In genomic region chr13:73933795-73934194, GRCh38 we compare ENCODE assay signal across 12 cellular contexts.
DNase-seq lines count a peak whose midpoint lies in the region; ATAC-seq, FAIRE-seq and TF ChIP-seq lines count a peak whose summit lies in the region.
"Had no signal": no experiment of that assay in that cellular context is flagged by ENCODE, and none has a peak within 500 bp of the region (broad histone marks: within the 10 kb centered on the region; RNA-seq: fewer than 3 reads in every experiment).

No MANE protein-coding gene starts in this region.

- H3K27ac Mint-ChIP-seq in activated T-helper 2 cell treated with anti-CD3 and anti-CD28 coated beads, Interferon-gamma antibody, Interleukin-2, Interleukin-4, amounts not matched to agents 10 μg/mL and 5 μg/mL and 100 μg/mL, durations not matched to agents 14 hours and 24 hours and 36 hours = no peak overlapping the region

- CTCF ChIA-PET in A549 (lab: Yijun Ruan, JAX) = no interaction called here
- CTCF ChIA-PET in mammary epithelial cell (lab: Charles Lee; ENCODE audit: low non-redundant PET) = no interaction called here

- in situ Hi-C loops in mammary epithelial cell (cut with MboI; ENCODE audit: low sequenced_read_pairs in 2 of 2) = loop anchor here in 1 of 2 donors (25.0 kb wide), 1 partner anchor 354 kb away; no protein-coding TSS in a partner anchor

- H3K27me3 Mint-ChIP-seq in activated T-helper 2 cell treated with anti-CD3 and anti-CD28 coated beads, Interferon-gamma antibody, Interleukin-2, Interleukin-4, amounts not matched to agents 10 μg/mL and 5 μg/mL and 100 μg/mL, durations not matched to agents 14 hours and 24 hours and 36 hours (ENCODE audit: low read depth) = no peaks in the 10 kb centered on the region

- FAIRE-seq in A549 (lab: Jason Lieb, UNC) (no peak), GM12892 (lab: Jason Lieb, UNC) (peak; percentile 80), RCC 7860 (lab: Jason Lieb, UNC) (no peak)

- no peak overlapping the region for H3K4me3 ChIP-seq in A549
- no peak overlapping the region for H3K4me3 ChIP-seq in mammary epithelial cell (replicated peaks in 1 of 3; ENCODE audit: insufficient read depth in 1 of 3, low read depth in 2 of 3, low read length in 3 of 3)
- H3K4me3 ChIP-seq: psoas muscle, tibial nerve had no signal

- TF ChIP-seq RAD21 in A549 (conservative IDR thresholded peaks at IDR 0.05 in 1 of 2, IDR thresholded peaks at IDR 0.05 in 1 of 2) = no peak

- no peaks in the 10 kb centered on the region for H3K36me3 ChIP-seq in mammary epithelial cell (ENCODE audit: insufficient read depth, low read length)
- H3K36me3 ChIP-seq: tibial nerve had no signal

- BruUV-seq in mammary epithelial cell (replicated peaks; lab: Mats Ljungman, UMichigan) = no TSS peak

- H3K9me3 ChIP-seq in A549 (no peaks in the 10 kb centered on the region), mammary epithelial cell (replicated peaks; ENCODE audit: insufficient read depth, low read length) (no peaks in the 10 kb centered on the region)
- H3K9me3 ChIP-seq: psoas muscle, tibial nerve had no signal

- H3K4me1 ChIP-seq in A549 (peaks cover 42% of the 10 kb centered on the region), mammary epithelial cell (ENCODE audit: insufficient read depth, low read length) (peaks cover 19% of the 10 kb centered on the region)

- H3K4me2 ChIP-seq in A549 (peak overlapping the region; percentile 64), mammary epithelial cell (ENCODE audit: insufficient read depth, low read depth, low read length) (peak overlapping the region; percentile 25)

- DNase-seq in A549 (ENCODE audit: low read depth in 1 of 2, low spot score in 1 of 2) (no peak), GM12892 (ENCODE audit: insufficient read length) (no peak), mammary epithelial cell (no peak), RCC 7860 (ENCODE audit: low spot score) (no peak), NCI-H2196 (lab: John Stamatoyannopoulos, UW; ENCODE audit: unreplicated experiment) (no peak)
- no peak for DNase-seq in NK-92 treated with Interleukin-12 subunit alpha and Interleukin-12 subunit beta, amount 100 ng/mL, for 24 hours (lab: John Stamatoyannopoulos, UW)
- no peak for DNase-seq in activated T-helper 2 cell treated with anti-CD3 and anti-CD28 coated beads, Interferon-gamma antibody, Interleukin-2, Interleukin-4, amounts not matched to agents 10 μg/mL and 5 μg/mL and 100 μg/mL, durations not matched to agents 14 hours and 24 hours and 36 hours (ENCODE audit: low spot score)
- DNase-seq: KBM-7, NCI-H1694 treated with DMSO at 0.1 percent for 48 hours, psoas muscle had no signal

- TF ChIP-seq POLR2A in A549 (IDR thresholded peaks at IDR 0.05; ENCODE audit: low read length) (no peak), GM12892 (IDR thresholded peaks at IDR 0.05; ENCODE audit: low read depth, low read length) (no peak)

- intact Hi-C loops in mammary epithelial cell (cut with micrococcal nuclease) = no loop called here
- intact Hi-C loops in activated T-helper 2 cell treated with anti-CD3 and anti-CD28 coated beads, Interferon-gamma antibody, Interleukin-2, Interleukin-4, amounts not matched to agents 10 μg/mL and 5 μg/mL and 100 μg/mL, durations not matched to agents 14 hours and 24 hours and 36 hours (cut with micrococcal nuclease) = no loop called here

- H3K9ac ChIP-seq in mammary epithelial cell (ENCODE audit: insufficient read depth, low read length) = no peak overlapping the region

- ATAC-seq in A549 (peak in 1 of 2 experiments; percentile 23; a peak in 2 of 6 replicates), HG03025 (IDR thresholded peaks at IDR 0.05; ENCODE audit: low FRiP score, unreplicated experiment) (peak; percentile 74)
- ATAC-seq: psoas muscle had no signal

- WGBS in A549 (ENCODE audit: missing lambda C conversion rate) = 70% methylated on average over 2 of the region's 2 CpGs
- WGBS in mammary epithelial cell (ENCODE audit: low coverage, missing lambda C conversion rate) = 97% methylated on average over 2 of the region's 2 CpGs

- dilution Hi-C loops in mammary epithelial cell (cut with HindIII; ENCODE audit: low sequenced_read_pairs) = no loop called here

- no peak for TF ChIP-seq EP300 in A549 (IDR thresholded peaks at IDR 0.05)

- no peaks in the 10 kb centered on the region for H3K27me3 ChIP-seq in mammary epithelial cell (ENCODE audit: insufficient read depth, low read length)
- H3K27me3 ChIP-seq: tibial nerve had no signal

- H3K27ac ChIP-seq in A549 (peak overlapping the region; percentile 50 to 53; a peak in 4 of 6 replicates), mammary epithelial cell (ENCODE audit: insufficient read depth, low read depth, low read length) (peak overlapping the region; percentile 31)
- H3K27ac ChIP-seq: psoas muscle, tibial nerve had no signal

- H2AFZ ChIP-seq in mammary epithelial cell (ENCODE audit: low read depth, low read length) = no peak overlapping the region

- H3K79me2 ChIP-seq in mammary epithelial cell (ENCODE audit: insufficient read depth, low read length) = peaks cover 5% of the 10 kb centered on the region

- H3K4me3 Mint-ChIP-seq in activated T-helper 2 cell treated with anti-CD3 and anti-CD28 coated beads, Interferon-gamma antibody, Interleukin-2, Interleukin-4, amounts not matched to agents 10 μg/mL and 5 μg/mL and 100 μg/mL, durations not matched to agents 14 hours and 24 hours and 36 hours (ENCODE audit: low read depth) = no peak overlapping the region

- no peaks in the 10 kb centered on the region for H4K20me1 ChIP-seq in mammary epithelial cell (ENCODE audit: insufficient read depth, low read length)

- TF ChIP-seq CTCF in A549 (IDR thresholded peaks at IDR 0.05) (no peak), mammary epithelial cell (conservative IDR thresholded peaks at IDR 0.05 in 1 of 2, IDR thresholded peaks at IDR 0.05 in 1 of 2; ENCODE audit: extremely low read depth in 1 of 2, insufficient read depth in 1 of 2, low read depth in 1 of 2, low read length in 2 of 2) (no peak)

- H3K36me3 Mint-ChIP-seq in activated T-helper 2 cell treated with anti-CD3 and anti-CD28 coated beads, Interferon-gamma antibody, Interleukin-2, Interleukin-4, amounts not matched to agents 10 μg/mL and 5 μg/mL and 100 μg/mL, durations not matched to agents 14 hours and 24 hours and 36 hours (ENCODE audit: low read depth) = peaks cover 7% of the 10 kb centered on the region

- H3K4me1 Mint-ChIP-seq in activated T-helper 2 cell treated with anti-CD3 and anti-CD28 coated beads, Interferon-gamma antibody, Interleukin-2, Interleukin-4, amounts not matched to agents 10 μg/mL and 5 μg/mL and 100 μg/mL, durations not matched to agents 14 hours and 24 hours and 36 hours (ENCODE audit: low read depth) = peaks cover 34% of the 10 kb centered on the region

- POLR2A ChIA-PET in A549 (lab: Yijun Ruan, JAX) = no interaction called here

- no peaks in the 10 kb centered on the region for H3K9me3 Mint-ChIP-seq in activated T-helper 2 cell treated with anti-CD3 and anti-CD28 coated beads, Interferon-gamma antibody, Interleukin-2, Interleukin-4, amounts not matched to agents 10 μg/mL and 5 μg/mL and 100 μg/mL, durations not matched to agents 14 hours and 24 hours and 36 hours

TF ChIP-seq in A549, 52 proteins besides CTCF, POLR2A, EP300 and RAD21 (continues in another document):
- no peak for TF ChIP-seq EHMT2 (IDR thresholded peaks at IDR 0.05; ENCODE audit: low read depth)
- no peak for TF ChIP-seq RFX5 (IDR thresholded peaks at IDR 0.05)
- no peak for TF ChIP-seq FOSL2 (IDR thresholded peaks at IDR 0.05)
- no peak for TF ChIP-seq FOSL2 (CRISPR knock-in tag; IDR thresholded peaks at IDR 0.05)
- no peak for TF ChIP-seq BHLHE40 (IDR thresholded peaks at IDR 0.05; ENCODE audit: low read depth, low read length)
- no peak for TF ChIP-seq NFE2L2 (conservative IDR thresholded peaks at IDR 0.05; ENCODE audit: low read length)
- no peak for TF ChIP-seq REST (IDR thresholded peaks at IDR 0.05)
- TF ChIP-seq RARB (CRISPR knock-in tag; IDR thresholded peaks at IDR 0.05) = no peak
- no peak for TF ChIP-seq MYC (IDR thresholded peaks at IDR 0.05; ENCODE audit: borderline replicate concordance, low read length)
- TF ChIP-seq MAFK (IDR thresholded peaks at IDR 0.05; ENCODE audit: partially characterized antibody) = no peak
- no peak for TF ChIP-seq HOXB5 (CRISPR knock-in tag; IDR thresholded peaks at IDR 0.05)
- no peak for TF ChIP-seq USF2 (IDR thresholded peaks at IDR 0.05)
- no peak for TF ChIP-seq JUN (IDR thresholded peaks at IDR 0.05)
- no peak for TF ChIP-seq TFCP2L1 (CRISPR knock-in tag; IDR thresholded peaks at IDR 0.05)
- TF ChIP-seq CBX2 (IDR thresholded peaks at IDR 0.05; ENCODE audit: borderline replicate concordance, low read depth) = no peak
- TF ChIP-seq HOXA7 (CRISPR knock-in tag; IDR thresholded peaks at IDR 0.05) = no peak
